ENCODE assay signal across 10 cellular contexts in the genomic region with DNA sequence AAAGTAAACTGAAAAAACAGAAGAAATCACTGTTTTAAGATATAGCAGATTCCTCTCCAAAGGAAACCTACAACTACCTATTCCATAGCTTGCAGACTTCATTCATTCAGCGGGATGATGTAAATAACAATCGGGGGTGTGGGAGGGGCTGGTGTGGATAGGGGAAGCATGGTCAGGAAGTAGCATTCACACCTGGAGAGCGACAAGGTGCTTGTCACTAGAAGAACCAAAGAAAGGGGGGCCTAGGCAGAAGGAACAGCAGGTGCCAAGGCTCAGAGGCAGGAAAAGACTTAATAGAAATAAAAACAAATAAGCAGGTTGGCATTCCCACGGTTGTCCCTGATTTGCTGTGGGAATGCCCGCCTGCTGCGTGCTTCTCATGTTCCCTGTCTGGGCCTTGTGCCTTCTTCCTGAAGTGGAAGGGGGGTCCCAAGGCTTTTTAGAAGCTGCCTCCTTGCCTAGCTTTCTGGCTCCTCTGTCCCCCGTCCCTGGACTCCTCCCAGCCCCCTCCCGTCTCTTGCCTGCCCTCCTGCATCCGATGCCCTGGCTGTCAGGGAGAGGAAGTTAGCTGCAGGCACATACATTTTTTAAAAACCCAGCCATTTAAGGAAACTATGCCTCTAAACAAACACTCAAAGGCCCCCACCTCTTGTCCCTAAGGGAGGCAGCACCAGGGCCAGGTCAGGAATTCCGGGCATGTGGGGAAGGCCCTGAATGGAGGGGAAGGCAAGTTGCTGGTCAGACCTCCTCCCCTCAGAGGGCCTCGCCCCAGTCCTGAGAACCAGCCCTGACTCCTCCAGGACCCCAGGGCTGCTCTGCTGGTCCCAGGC. TPM values are rescaled to one million over a fixed set of nuclear protein-coding genes. Genes with fewer than 3 reads are reported as not detected.
DNase-seq lines count a peak whose midpoint lies in the region; ATAC-seq and TF ChIP-seq lines count a peak whose summit lies in the region.
"Had no signal": no experiment of that assay in that cellular context is flagged by ENCODE, and none has a peak within 500 bp of the region (broad histone marks: within the 10 kb centered on the region; RNA-seq: fewer than 3 reads in every experiment).

No MANE protein-coding gene starts in this region.

- TF ChIP-seq POLR2A in NB4 (IDR thresholded peaks at IDR 0.05; ENCODE audit: extremely low read depth, insufficient read length) (no peak), esophagus squamous epithelium (IDR thresholded peaks at IDR 0.05) (no peak)

- H4K20me1 ChIP-seq in smooth muscle cell (ENCODE audit: low read depth) = no peaks in the 10 kb centered on the region

- 53 to 54% methylated on average over 10 to 11 of the region's 11 CpGs for WGBS in esophagus squamous epithelium, 2 donors
- WGBS in smooth muscle cell (ENCODE audit: low lambda C conversion rate) = 34% methylated on average over 11 of the region's 11 CpGs

- no peaks in the 10 kb centered on the region for H3F3A ChIP-seq in smooth muscle cell (ENCODE audit: low read depth)

- no peaks in the 10 kb centered on the region for H3K36me3 ChIP-seq in esophagus squamous epithelium
- H3K36me3 ChIP-seq in smooth muscle cell (ENCODE audit: low read depth) = no peaks in the 10 kb centered on the region

- H3K9me3 ChIP-seq in esophagus squamous epithelium = no peaks in the 10 kb centered on the region
- H3K9me3 ChIP-seq in smooth muscle cell (replicated peaks; ENCODE audit: low read depth) = no peaks in the 10 kb centered on the region

- no peak overlapping the region for H3K9ac ChIP-seq in smooth muscle cell (ENCODE audit: low read depth)

- TF ChIP-seq CTCF in NB4 (IDR thresholded peaks at IDR 0.05; ENCODE audit: low read depth, low read length) = no peak
- TF ChIP-seq CTCF in esophagus squamous epithelium (IDR thresholded peaks at IDR 0.05) = no peak
- no peak for TF ChIP-seq CTCF in smooth muscle cell (IDR thresholded peaks at IDR 0.05; ENCODE audit: borderline replicate concordance, insufficient read depth, poor library complexity, severe bottlenecking)

- no peak overlapping the region for H3K4me3 ChIP-seq in NB4 (ENCODE audit: low read depth, low read length)
- H3K4me3 ChIP-seq in esophagus squamous epithelium = no peak overlapping the region
- no peak overlapping the region for H3K4me3 ChIP-seq in smooth muscle cell

- peak; percentile 46 for DNase-seq in NCI-H2171 treated with DMSO at 0.1 percent for 48 hours (lab: John Stamatoyannopoulos, UW)
- no peak for DNase-seq in NCI-H2171 (lab: John Stamatoyannopoulos, UW)
- DNase-seq in NB4 (ENCODE audit: low read depth) = peak; percentile 66
- DNase-seq in esophagus squamous epithelium (lab: John Stamatoyannopoulos, UW) = no peak
- DNase-seq in smooth muscle cell (lab: John Stamatoyannopoulos, UW; ENCODE audit: unreplicated experiment) = no peak
- DNase-seq in putamen (ENCODE audit: low spot score) = no peak
- DNase-seq: NCI-H748 treated with DMSO at 0.1 percent for 48 hours, T-helper 17 cell had no signal

- H3K27me3 ChIP-seq in esophagus squamous epithelium (peaks cover 0 to 2% (median 0%) of the 10 kb centered on the region in 4 donors), smooth muscle cell (ENCODE audit: low read depth) (peaks cover 14% of the 10 kb centered on the region)

- H3K79me2 ChIP-seq in smooth muscle cell (ENCODE audit: low read depth) = no peaks in the 10 kb centered on the region

- ATAC-seq in GM21367 (IDR thresholded peaks at IDR 0.05; ENCODE audit: unreplicated experiment) = no peak
- no peak for ATAC-seq in GM21390 (IDR thresholded peaks at IDR 0.05; ENCODE audit: unreplicated experiment)
- ATAC-seq: T-helper 17 cell had no signal

- H3K4me2 ChIP-seq in smooth muscle cell = peak overlapping the region; percentile 21

- intact Hi-C loops in esophagus squamous epithelium (cut with DNase I) = no loop called here

- H3K4me1 ChIP-seq in esophagus squamous epithelium = peaks cover 28 to 63% (median 33%) of the 10 kb centered on the region in 3 donors
- peaks cover 16% of the 10 kb centered on the region for H3K4me1 ChIP-seq in smooth muscle cell (ENCODE audit: low read depth)

- H3K27ac ChIP-seq in esophagus squamous epithelium (peak overlapping the region in 3 of 4 donors; percentile 17 to 57 (median 25)), smooth muscle cell (ENCODE audit: low read depth) (no peak overlapping the region)

- no peak overlapping the region for H2AFZ ChIP-seq in smooth muscle cell (ENCODE audit: low read depth)

RNA-seq across cellular contexts. Expression of a gene that starts 54.7 kb away (rescaled TPM):
- total RNA-seq in esophagus squamous epithelium = 10 to 100 TPM in 1 of 4 donors, 1 to 10 TPM in 3; 3.9 to 13.9 (median 5.1) TPM
- total RNA-seq in smooth muscle cell = 5.8 and 8.0 TPM in 2 replicates
- polyA plus RNA-seq in smooth muscle cell = 5.2 and 6.6 TPM in 2 replicates

Comparison
In these comparisons a context has a peak if more than half of its experiments do, and no peak if none do; other contexts are left out.
1. DNase-seq: peak in NCI-H2171 treated with DMSO at 0.1 percent for 48 hours (single experiment) and NB4 (single experiment); none in NCI-H2171 (single experiment), esophagus squamous epithelium (single experiment), smooth muscle cell (single experiment) and putamen (single experiment).